22 cellular contexts compared by ENCODE assay signal in the genomic region with DNA sequence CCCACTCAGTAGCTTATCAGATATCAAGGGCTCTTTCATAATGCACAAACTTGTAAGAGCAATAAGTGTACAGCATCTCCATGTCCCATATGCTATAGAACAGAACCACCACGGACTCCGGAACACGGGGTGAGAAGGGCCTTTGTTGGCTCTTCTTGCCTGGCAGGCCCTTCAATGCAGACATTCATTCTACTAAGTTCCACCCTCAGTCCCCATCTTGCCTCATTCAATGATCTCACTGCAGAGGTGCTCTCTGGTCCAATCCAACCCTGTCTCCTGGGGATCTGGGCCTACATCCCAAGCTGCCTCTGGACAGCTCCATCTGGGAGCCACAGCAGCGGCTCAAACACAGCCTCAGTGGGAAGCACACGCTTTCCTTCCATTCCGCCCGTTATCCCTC.
"Had no signal": no experiment of that assay in that cellular context is flagged by ENCODE, and none has a peak within 500 bp of the region (broad histone marks: within the 10 kb centered on the region; RNA-seq: fewer than 3 reads in every experiment).

No MANE protein-coding gene starts in this region.

- H3K36me3 ChIP-seq: ascending aorta, neural progenitor cell had no signal

- H3K27me3 ChIP-seq: ascending aorta, esophagus muscularis mucosa, neural progenitor cell, sigmoid colon, tibial artery had no signal

- H3K4me1 ChIP-seq: ascending aorta, left ventricle myocardium inferior, sigmoid colon, tibial artery had no signal

- H3K9me3 ChIP-seq: ascending aorta, esophagus muscularis mucosa, left ventricle myocardium inferior, mucosa of descending colon, sigmoid colon, tibial artery had no signal

- H3K9me3 Mint-ChIP-seq: activated naive CD4-positive, alpha-beta T cell treated with anti-CD3 and anti-CD28 coated beads, Interleukin-2, amount 10 ng/mL, durations not matched to agents 7 days and 5 days; activated naive CD8-positive, alpha-beta T cell treated with anti-CD3 and anti-CD28 coated beads, Interleukin-2, amount 50 U/mL, for 24 hours; activated T-cell treated with anti-CD3 and anti-CD28 coated beads, Interleukin-2, amount 50 U/mL, for 4 hours; naive B cell; neural progenitor cell; stimulated activated memory B cell treated with anti-CD40 and anti-IgM and Interleukin-4, amounts not matched to agents 10 μg/mL and 1 μg/mL and 100 μg/mL, for 72 hours had no signal

- H3K4me3 ChIP-seq: ascending aorta, esophagus muscularis mucosa, left ventricle myocardium inferior, mucosa of descending colon, neural progenitor cell, sigmoid colon, tibial artery had no signal

- H3K4me1 Mint-ChIP-seq: activated naive CD4-positive, alpha-beta T cell treated with anti-CD3 and anti-CD28 coated beads, Interleukin-2, amount 10 ng/mL, durations not matched to agents 7 days and 5 days had no signal

- FAIRE-seq: endothelial cell of umbilical vein, kidney had no signal

- H3K27me3 Mint-ChIP-seq: activated naive CD4-positive, alpha-beta T cell treated with anti-CD3 and anti-CD28 coated beads, Interleukin-2, amount 10 ng/mL, durations not matched to agents 7 days and 5 days; activated naive CD8-positive, alpha-beta T cell treated with anti-CD3 and anti-CD28 coated beads, Interleukin-2, amount 50 U/mL, for 24 hours; naive B cell; stimulated activated memory B cell treated with anti-CD40 and anti-IgM and Interleukin-4, amounts not matched to agents 10 μg/mL and 1 μg/mL and 100 μg/mL, for 72 hours had no signal

- H3K4me2 ChIP-seq: neural progenitor cell had no signal

- ATAC-seq: activated naive CD8-positive, alpha-beta T cell treated with anti-CD3 and anti-CD28 coated beads, Interleukin-2, amount 50 U/mL, for 24 hours; activated T-cell treated with anti-CD3 and anti-CD28 coated beads, Interleukin-2, amount 50 U/mL, for 4 hours; mucosa of descending colon; stimulated activated memory B cell treated with anti-CD40 and anti-IgM and Interleukin-4, amounts not matched to agents 10 μg/mL and 1 μg/mL and 100 μg/mL, for 72 hours had no signal

- H3K9ac ChIP-seq: neural progenitor cell had no signal

- H2AFZ ChIP-seq: neural progenitor cell had no signal

- H3K4me3 Mint-ChIP-seq: activated naive CD4-positive, alpha-beta T cell treated with anti-CD3 and anti-CD28 coated beads, Interleukin-2, amount 10 ng/mL, durations not matched to agents 7 days and 5 days; activated naive CD8-positive, alpha-beta T cell treated with anti-CD3 and anti-CD28 coated beads, Interleukin-2, amount 50 U/mL, for 24 hours; activated T-cell treated with anti-CD3 and anti-CD28 coated beads, Interleukin-2, amount 50 U/mL, for 4 hours; naive B cell; neural progenitor cell; stimulated activated memory B cell treated with anti-CD40 and anti-IgM and Interleukin-4, amounts not matched to agents 10 μg/mL and 1 μg/mL and 100 μg/mL, for 72 hours had no signal

- H3K27ac Mint-ChIP-seq: activated naive CD4-positive, alpha-beta T cell treated with anti-CD3 and anti-CD28 coated beads, Interleukin-2, amount 10 ng/mL, durations not matched to agents 7 days and 5 days; activated naive CD8-positive, alpha-beta T cell treated with anti-CD3 and anti-CD28 coated beads, Interleukin-2, amount 50 U/mL, for 24 hours; neural progenitor cell; stimulated activated memory B cell treated with anti-CD40 and anti-IgM and Interleukin-4, amounts not matched to agents 10 μg/mL and 1 μg/mL and 100 μg/mL, for 72 hours had no signal

- DNase-seq: activated CD4-positive, alpha-beta T cell treated with anti-CD3 and anti-CD28 coated beads, Interleukin-2, amount 50 U/mL, for 1 hour; activated CD8-positive, alpha-beta memory T cell treated with anti-CD3 and anti-CD28 coated beads, Interleukin-2, amount 50 U/mL, for 4 hours; activated naive CD4-positive, alpha-beta T cell treated with anti-CD3 and anti-CD28 coated beads, Interleukin-2, amount 10 ng/mL, durations not matched to agents 7 days and 5 days; activated naive CD8-positive, alpha-beta T cell treated with anti-CD3 and anti-CD28 coated beads, Interleukin-2, amount 50 U/mL, for 24 hours; activated T-cell treated with anti-CD3 and anti-CD28 coated beads, Interleukin-2, amount 50 U/mL, for 4 hours; cerebellar nuclear complex; effector CD8-positive, alpha-beta T cell; kidney; left ventricle myocardium inferior; mammary epithelial cell; mucosa of descending colon; naive B cell; sigmoid colon; stimulated activated CD4-positive, alpha-beta T cell treated with anti-CD3 and anti-CD28 coated beads, Interleukin-4, amount 100 ng/mL, for 24 hours; T-helper 1 cell; T-helper 9 cell; tibial artery had no signal

- H3K27ac ChIP-seq: ascending aorta, esophagus muscularis mucosa, left ventricle myocardium inferior, neural progenitor cell, sigmoid colon, tibial artery had no signal
